25 cellular contexts compared by ENCODE assay signal in genomic region chr4:119132306-119132705, GRCh38. TPM values are rescaled to one million over a fixed set of nuclear protein-coding genes. Genes with fewer than 3 reads are reported as not detected.
A peak's percentile ranks its signal among the peaks of the same experiment; 100 is the strongest.
DNase-seq lines count a peak whose midpoint lies in the region; ATAC-seq, FAIRE-seq and TF ChIP-seq lines count a peak whose summit lies in the region.
"Had no signal": no experiment of that assay in that cellular context is flagged by ENCODE, and none has a peak within 500 bp of the region (broad histone marks: within the 10 kb centered on the region; RNA-seq: fewer than 3 reads in every experiment).

No MANE protein-coding gene starts in this region.

- H3K9me1 ChIP-seq in endothelial cell of umbilical vein (replicated peaks; ENCODE audit: control insufficient read depth, extremely low read depth, insufficient read depth, low read length), result no peaks in the 10 kb centered on the region

- TF ChIP-seq CTCF in endothelial cell of umbilical vein (IDR thresholded peaks at IDR 0.05; ENCODE audit: extremely low read depth in 1 of 2, insufficient read depth in 1 of 2, low read depth in 1 of 2, low read length in 2 of 2), result no peak
- no peak for TF ChIP-seq CTCF in pancreas (IDR thresholded peaks at IDR 0.05)
- no peak for TF ChIP-seq CTCF in vagina (IDR thresholded peaks at IDR 0.05)

- no peak overlapping the region for H2BK120ac ChIP-seq in mesenchymal stem cell (ENCODE audit: low read depth, low read length)

- H3K9ac ChIP-seq in endothelial cell of umbilical vein (replicated peaks; ENCODE audit: extremely low read depth, insufficient read depth, low read length) (no peak overlapping the region), mesenchymal stem cell (ENCODE audit: low read length) (peak overlapping the region; percentile 88)
- H3K9ac ChIP-seq: KMS-11 had no signal

- H3K14ac ChIP-seq in mesenchymal stem cell (ENCODE audit: low read length in 2 of 2), result no peak overlapping the region

- H3K27ac ChIP-seq in ACC112 (ENCODE audit: low read depth, low read length), result peak overlapping the region; percentile 74
- H3K27ac ChIP-seq in endothelial cell of umbilical vein (ENCODE audit: insufficient read depth, low read depth, low read length), result no peak overlapping the region
- no peak overlapping the region for H3K27ac ChIP-seq in mesenchymal stem cell (ENCODE audit: low read length, poor library complexity, severe bottlenecking)
- H3K27ac ChIP-seq in pancreas, result peak overlapping the region in 1 of 4 donors; percentile 67
- H3K27ac ChIP-seq in vagina, result no peak overlapping the region
- H3K27ac ChIP-seq: brain microvascular endothelial cell, epithelial cell of prostate, HL-60, KMS-11, psoas muscle had no signal

- dilution Hi-C loops in endothelial cell of umbilical vein (cut with MboI; ENCODE audit: extremely low pct_ligation_motif_present, low sequenced_read_pairs), result no loop called here

- H3K4me2 ChIP-seq in endothelial cell of umbilical vein (ENCODE audit: insufficient read depth, low read length) (no peak overlapping the region), mesenchymal stem cell (ENCODE audit: low read length, poor library complexity, severe bottlenecking) (no peak overlapping the region)
- H3K4me2 ChIP-seq: KMS-11 had no signal

- no peak overlapping the region for H2BK12ac ChIP-seq in mesenchymal stem cell (ENCODE audit: low read length in 2 of 2)

- no peaks in the 10 kb centered on the region for H4K20me1 ChIP-seq in endothelial cell of umbilical vein (replicated peaks; ENCODE audit: control insufficient read depth, extremely low read depth, insufficient read depth, low read length)

- H2AK5ac ChIP-seq in mesenchymal stem cell (ENCODE audit: low read length, severe bottlenecking), result no peak overlapping the region

- no peak overlapping the region for H4K91ac ChIP-seq in mesenchymal stem cell (ENCODE audit: low read length)

- no peaks in the 10 kb centered on the region for H3K79me2 ChIP-seq in ACC112 (ENCODE audit: control insufficient read depth, insufficient read depth, low read length, unreplicated experiment)
- no peaks in the 10 kb centered on the region for H3K79me2 ChIP-seq in endothelial cell of umbilical vein (ENCODE audit: control insufficient read depth, insufficient read depth, low read length)

- ATAC-seq in pancreas (no peak), HG02973 (IDR thresholded peaks at IDR 0.05; ENCODE audit: unreplicated experiment) (no peak)
- ATAC-seq: activated CD8-positive, alpha-beta T cell treated with anti-CD3 and anti-CD28 coated beads for 36 hours; activated naive CD4-positive, alpha-beta T cell treated with anti-CD3 and anti-CD28 coated beads, Interleukin-2, amount 50 U/mL, for 72 hours; activated T-cell treated with anti-CD3 and anti-CD28 coated beads, Interleukin-2, amount 50 U/mL, for 4 hours; natural killer cell; psoas muscle; T-helper 17 cell; WTC11 had no signal

- no peaks in the 10 kb centered on the region for H3K36me3 ChIP-seq in ACC112 (ENCODE audit: insufficient read depth, low read length)
- no peaks in the 10 kb centered on the region for H3K36me3 ChIP-seq in endothelial cell of umbilical vein (ENCODE audit: control insufficient read depth in 2 of 2, extremely low read depth in 1 of 2, insufficient read depth in 2 of 2, low read length in 2 of 2)
- H3K36me3 ChIP-seq in mesenchymal stem cell (ENCODE audit: control insufficient read depth in 1 of 2, insufficient read depth in 2 of 2, low read depth in 1 of 2, low read length in 2 of 2), result no peaks in the 10 kb centered on the region
- H3K36me3 ChIP-seq in pancreas, result no peaks in the 10 kb centered on the region
- no peaks in the 10 kb centered on the region for H3K36me3 ChIP-seq in vagina
- H3K36me3 ChIP-seq: brain microvascular endothelial cell had no signal

- H2BK15ac ChIP-seq in mesenchymal stem cell (ENCODE audit: low read depth, poor library complexity, severe bottlenecking), result no peak overlapping the region

- H3K4ac ChIP-seq in mesenchymal stem cell (ENCODE audit: low read depth in 1 of 2, low read length in 2 of 2), result no peak overlapping the region

- peaks cover 45% of the 10 kb centered on the region for H3K4me1 ChIP-seq in ACC112 (ENCODE audit: control insufficient read depth, insufficient read depth, low read length, unreplicated experiment)
- H3K4me1 ChIP-seq in endothelial cell of umbilical vein (ENCODE audit: control insufficient read depth, extremely low read depth, insufficient read depth, low read length), result peaks cover 18% of the 10 kb centered on the region
- no peaks in the 10 kb centered on the region for H3K4me1 ChIP-seq in mesenchymal stem cell (ENCODE audit: control insufficient read depth, insufficient read depth, low read depth, low read length)
- H3K4me1 ChIP-seq in pancreas, result peaks cover 12 to 18% (median 16%) of the 10 kb centered on the region in 3 donors
- no peaks in the 10 kb centered on the region for H3K4me1 ChIP-seq in vagina

- DNase-seq in H54 (ENCODE audit: insufficient read length, low spot score), result no peak
- DNase-seq in endothelial cell of umbilical vein (ENCODE audit: low read depth, low spot score), result no peak
- DNase-seq in mesenchymal stem cell, result no peak
- no peak for DNase-seq in NCI-H2196 treated with DMSO at 0.1 percent for 48 hours (lab: John Stamatoyannopoulos, UW; ENCODE audit: unreplicated experiment)
- no peak for DNase-seq in pancreas
- no peak for DNase-seq in vagina (ENCODE audit: extremely low spot score in 2 of 2)
- DNase-seq: activated CD8-positive, alpha-beta T cell treated with anti-CD3 and anti-CD28 coated beads for 36 hours; activated T-cell treated with anti-CD3 and anti-CD28 coated beads, Interleukin-2, amount 50 U/mL, for 4 hours; brain microvascular endothelial cell; GOT3; head of caudate nucleus; natural killer cell; NCI-H1048; NCI-H526; psoas muscle; T-helper 17 cell; trophoblast cell had no signal

- BruUV-seq in endothelial cell of umbilical vein (replicated peaks; lab: Mats Ljungman, UMichigan), result no TSS peak

- H3K23ac ChIP-seq in mesenchymal stem cell (ENCODE audit: low read length in 2 of 2), result no peak overlapping the region

- H3K9me3 ChIP-seq in endothelial cell of umbilical vein (replicated peaks; ENCODE audit: control insufficient read depth, insufficient read depth, low read length) (no peaks in the 10 kb centered on the region), mesenchymal stem cell (ENCODE audit: control insufficient read depth, low read length) (no peaks in the 10 kb centered on the region), pancreas (no peaks in the 10 kb centered on the region), vagina (no peaks in the 10 kb centered on the region)
- H3K9me3 ChIP-seq: psoas muscle had no signal

- H3K4me3 ChIP-seq in ACC112 (ENCODE audit: low read depth, low read length), result peak overlapping the region; percentile 23; the same call in 1 of the 2 replicates
- no peak overlapping the region for H3K4me3 ChIP-seq in endothelial cell of umbilical vein (replicated peaks in 1 of 3; ENCODE audit: insufficient read depth in 1 of 3, low read depth in 1 of 3, low read length in 3 of 3)
- H3K4me3 ChIP-seq in mesenchymal stem cell (ENCODE audit: insufficient read depth in 1 of 2, low read depth in 1 of 2, low read length in 2 of 2), result peak overlapping the region in 1 of 2 experiments; percentile 32
- no peak overlapping the region for H3K4me3 ChIP-seq in pancreas
- H3K4me3 ChIP-seq in vagina, result no peak overlapping the region
- H3K4me3 ChIP-seq: psoas muscle had no signal

- intact Hi-C loops in endothelial cell of umbilical vein (cut with micrococcal nuclease) (no loop called here), pancreas (cut with DNase I) (no loop called here), vagina (cut with DNase I) (no loop called here)

- no peaks in the 10 kb centered on the region for H3K79me1 ChIP-seq in mesenchymal stem cell (replicated peaks; ENCODE audit: low read length, poor library complexity, severe bottlenecking)

- WGBS in mesenchymal stem cell, result 94% methylated on average over 5 of the region's 5 CpGs
- WGBS in pancreas, 2 donors, result 73 to 84% methylated on average over 5 of the region's 5 CpGs

- CTCF ChIA-PET in endothelial cell of umbilical vein (lab: Charles Lee), result no interaction called here

- POLR2A ChIA-PET in endothelial cell of umbilical vein (lab: Charles Lee), result no interaction called here

- no peak overlapping the region for H3K18ac ChIP-seq in mesenchymal stem cell (ENCODE audit: low read depth in 1 of 2, low read length in 2 of 2)

- H3K27me3 ChIP-seq in ACC112 (ENCODE audit: insufficient read depth, low read length), result no peaks in the 10 kb centered on the region
- no peaks in the 10 kb centered on the region for H3K27me3 ChIP-seq in endothelial cell of umbilical vein (ENCODE audit: control insufficient read depth in 2 of 2, insufficient read depth in 2 of 2, low read length in 2 of 2)
- H3K27me3 ChIP-seq in mesenchymal stem cell (ENCODE audit: control insufficient read depth in 1 of 2, insufficient read depth in 1 of 2, low read length in 2 of 2), result no peaks in the 10 kb centered on the region
- no peaks in the 10 kb centered on the region for H3K27me3 ChIP-seq in pancreas
- H3K27me3 ChIP-seq in vagina, result no peaks in the 10 kb centered on the region
- H3K27me3 ChIP-seq: brain microvascular endothelial cell had no signal

- no peak for TF ChIP-seq POLR2A in H54 (IDR thresholded peaks at IDR 0.05; ENCODE audit: low read depth, low read length)
- TF ChIP-seq POLR2A in endothelial cell of umbilical vein (IDR thresholded peaks at IDR 0.05; ENCODE audit: low read depth, low read length), result no peak
- TF ChIP-seq POLR2A in vagina (IDR thresholded peaks at IDR 0.05), result no peak

- H4K8ac ChIP-seq in mesenchymal stem cell (ENCODE audit: low read length), result no peak overlapping the region

- H2AFZ ChIP-seq in ACC112 (ENCODE audit: low read length, unreplicated experiment) (peak overlapping the region; percentile 87), endothelial cell of umbilical vein (ENCODE audit: low read depth, low read length) (peak overlapping the region; percentile 11), mesenchymal stem cell (ENCODE audit: low read depth, low read length) (no peak overlapping the region)

- no peak overlapping the region for H2BK5ac ChIP-seq in mesenchymal stem cell (ENCODE audit: low read depth, low read length, poor library complexity, severe bottlenecking)

- peak; percentile 20 for FAIRE-seq in H54 (lab: Jason Lieb, UNC)
- FAIRE-seq in endothelial cell of umbilical vein (lab: Jason Lieb, UNC), result no peak
- no peak for FAIRE-seq in pancreas (lab: Jason Lieb, UNC)

RNA-seq across cellular contexts. Expression of gene MYOZ2, which starts 3.3 kb away (rescaled TPM):
- 0.13 and 0.60 TPM in 2 replicates for total RNA-seq in endothelial cell of umbilical vein
- 0.11 and 0.22 TPM in 2 replicates for polyA plus RNA-seq in endothelial cell of umbilical vein
- polyA plus RNA-seq in endothelial cell of umbilical vein (2011; cell fraction: cytosol; rRNA removed), result 0.16 and 0.21 TPM in 2 replicates
- 0.14 TPM in 1 of 2 replicates, not detected in the other for polyA plus RNA-seq in endothelial cell of umbilical vein (2011; cell fraction: nucleus; rRNA removed)
- 0.29 and 0.52 TPM in 2 replicates for polyA plus RNA-seq in endothelial cell of umbilical vein (2012)
- polyA minus RNA-seq in endothelial cell of umbilical vein, result not detected in 2 replicates
- not detected for polyA minus RNA-seq in endothelial cell of umbilical vein (2011; cell fraction: cytosol; rRNA and poly(A)+ RNA removed)
- polyA minus RNA-seq in endothelial cell of umbilical vein (2011; cell fraction: nucleus; rRNA and poly(A)+ RNA removed), result 0.19 TPM in 1 of 2 replicates, not detected in the other
- 0.73 TPM for polyA plus RNA-seq in mesenchymal stem cell (2013, experiment 1 of 2)
- polyA plus RNA-seq in mesenchymal stem cell (2013, experiment 2 of 2), result 0.64 TPM
- total RNA-seq in pancreas, result under 1 TPM in 2 of 6 donors, not detected in 4; 0.06 to 0.43 TPM
- polyA plus RNA-seq in pancreas, result under 1 TPM; 0.16 to 0.23 TPM
- 0.49 TPM for total RNA-seq in vagina
- total RNA-seq: A673; activated CD8-positive, alpha-beta T cell treated with anti-CD3 and anti-CD28 coated beads for 36 hours; activated naive CD4-positive, alpha-beta T cell treated with anti-CD3 and anti-CD28 coated beads, Interleukin-2, amount 50 U/mL, for 72 hours; activated T-cell treated with anti-CD3 and anti-CD28 coated beads, Interleukin-2, amount 50 U/mL, for 4 hours; natural killer cell; T-helper 17 cell; WTC11 had no signal
